8 cellular contexts compared by ENCODE assay signal in genomic region chr1:93909146-93910050, GRCh38. TPM values are rescaled to one million over a fixed set of nuclear protein-coding genes. Genes with fewer than 3 reads are reported as not detected.
DNase-seq lines count a peak whose midpoint lies in the region; ATAC-seq, FAIRE-seq and TF ChIP-seq lines count a peak whose summit lies in the region.

Gene GCLM, minus strand, starts transcription at chr1:93909430. Its CDS starts 267 bp downstream, at chr1:93909163.

- TF ChIP-seq POLR2A in GM12892 (IDR thresholded peaks at IDR 0.05; ENCODE audit: low read depth, low read length) (peak; percentile 53; the same call in 1 of the 2 replicates), uterus (IDR thresholded peaks at IDR 0.05) (peak; percentile 45 to 54)

- H3K27ac ChIP-seq in right atrium auricular region (peak within 1 kb of the TSS; percentile 81 to 82), psoas muscle (peak within 1 kb of the TSS; percentile 82), uterus (peak within 1 kb of the TSS; percentile 83 to 91)

- peak within 1 kb of the TSS; percentile 93 for H3K27ac Mint-ChIP-seq in T-helper 1 cell treated with Interleukin-12 subunit alpha and Interleukin-12 subunit beta and Interleukin-4 antibody, amounts not matched to agents 30 μg/mL and 1 μg/mL, for 36 hours

- H3K4me3 ChIP-seq in right atrium auricular region (peak within 1 kb of the TSS; percentile 92 to 95), psoas muscle (peak within 1 kb of the TSS; percentile 83), uterus (peak within 1 kb of the TSS; percentile 42 to 62)

- peaks cover 11% of the 10 kb centered on the region for H3K36me3 Mint-ChIP-seq in T-helper 1 cell treated with Interleukin-12 subunit alpha and Interleukin-12 subunit beta and Interleukin-4 antibody, amounts not matched to agents 30 μg/mL and 1 μg/mL, for 36 hours (ENCODE audit: low read depth)

- H3K36me3 ChIP-seq in right atrium auricular region (no peaks in the 10 kb centered on the region), psoas muscle (ENCODE audit: insufficient read depth in 1 of 2, low read depth in 1 of 2) (no peaks in the 10 kb centered on the region), uterus (no peaks in the 10 kb centered on the region)

- no peaks in the 10 kb centered on the region for H3K27me3 ChIP-seq in right atrium auricular region
- H3K27me3 ChIP-seq in psoas muscle (ENCODE audit: insufficient read depth in 3 of 3, low read length in 2 of 3), result no peaks in the 10 kb centered on the region
- no peaks in the 10 kb centered on the region for H3K27me3 ChIP-seq in uterus

- peaks cover 6% of the 10 kb centered on the region for H3K9me3 Mint-ChIP-seq in T-helper 1 cell treated with Interleukin-12 subunit alpha and Interleukin-12 subunit beta and Interleukin-4 antibody, amounts not matched to agents 30 μg/mL and 1 μg/mL, for 36 hours

- WGBS in psoas muscle, 3 donors, result 1% methylated on average over 63 to 102 of the region's 102 CpGs

- peaks cover 31% of the 10 kb centered on the region for H3K4me1 Mint-ChIP-seq in T-helper 1 cell treated with Interleukin-12 subunit alpha and Interleukin-12 subunit beta and Interleukin-4 antibody, amounts not matched to agents 30 μg/mL and 1 μg/mL, for 36 hours (ENCODE audit: low read depth)

- FAIRE-seq in GM12892 (lab: Jason Lieb, UNC), result peak; percentile 97

- H3K4me1 ChIP-seq in right atrium auricular region (peaks cover 0 to 14% of the 10 kb centered on the region in 2 donors), psoas muscle (peaks cover 32% of the 10 kb centered on the region), uterus (peaks cover 0 to 10% of the 10 kb centered on the region in 2 donors)

- H3K9me3 ChIP-seq in right atrium auricular region (no peaks in the 10 kb centered on the region), psoas muscle (peaks cover 3% of the 10 kb centered on the region), uterus (no peaks in the 10 kb centered on the region)

- intact Hi-C loops in psoas muscle (cut with DNase I) (loop anchor here in 1 of 2 donors (5.0 kb wide), 1 partner anchor 58 kb away; no protein-coding TSS in a partner anchor), uterus (cut with DNase I; ENCODE audit: low total_unique reads) (no loop called here)

- peak within 1 kb of the TSS; percentile 97 for H3K4me3 Mint-ChIP-seq in T-helper 1 cell treated with Interleukin-12 subunit alpha and Interleukin-12 subunit beta and Interleukin-4 antibody, amounts not matched to agents 30 μg/mL and 1 μg/mL, for 36 hours

- DNase-seq in GM12892 (ENCODE audit: insufficient read length) (peak; percentile 82), NCI-H1417 (lab: John Stamatoyannopoulos, UW) (peak; percentile 90 to 91 (median 90)), amygdala (lab: John Stamatoyannopoulos, UW) (peak; percentile 16 to 90 (median 78)), right atrium auricular region (ENCODE audit: low spot score) (peak; percentile 93), psoas muscle (peak; percentile 96 to 97), uterus (peak; percentile 88 to 90)

- ATAC-seq in HG02763 (IDR thresholded peaks at IDR 0.05; ENCODE audit: unreplicated experiment) (peak; percentile 96), psoas muscle (peak; percentile 98 to 99 (median 98))

- H3K27me3 Mint-ChIP-seq in T-helper 1 cell treated with Interleukin-12 subunit alpha and Interleukin-12 subunit beta and Interleukin-4 antibody, amounts not matched to agents 30 μg/mL and 1 μg/mL, for 36 hours (ENCODE audit: low read depth), result peaks cover 28% of the 10 kb centered on the region

- TF ChIP-seq CTCF in right atrium auricular region (IDR thresholded peaks at IDR 0.05) (peak; percentile 92), psoas muscle (IDR thresholded peaks at IDR 0.05) (peak; percentile 98), uterus (IDR thresholded peaks at IDR 0.05) (peak; percentile 75 to 97 (median 92))

RNA-seq across cellular contexts. Expression of gene GCLM, which starts in this region (rescaled TPM):
- polyA plus RNA-seq in GM12892 (2012; ENCODE audit: missing spikeins), result 3.6 TPM
- total RNA-seq in right atrium auricular region, result 1 to 10 TPM; 7.5 to 8.5 TPM
- total RNA-seq in psoas muscle, result 10 to 100 TPM; 38.9 to 54.7 (median 42.4) TPM
- polyA plus RNA-seq in psoas muscle, result 10 to 100 TPM; 22.8 to 63.9 (median 37.7) TPM
- 10 to 100 TPM in 1 of 4 donors, 1 to 10 TPM in 2, under 1 TPM in 1; 0.26 to 13.1 (median 9.2) TPM for total RNA-seq in uterus

Comparison
In these comparisons a context has a peak if more than half of its experiments do, and no peak if none do; other contexts are left out.
1. Peak in every context shown above with its lines: DNase-seq, ATAC-seq, H3K4me3 ChIP-seq and H3K27ac ChIP-seq.